In genomic region chr12:116855744-116856470, GRCh38 we compare ENCODE assay signal across 15 cellular contexts. TPM values are rescaled to one million over a fixed set of nuclear protein-coding genes. Genes with fewer than 3 reads are reported as not detected.
"Had no signal": no experiment of that assay in that cellular context is flagged by ENCODE, and none has a peak within 500 bp of the region (broad histone marks: within the 10 kb centered on the region; RNA-seq: fewer than 3 reads in every experiment).

No MANE protein-coding gene starts in this region.

- H3K27me3 ChIP-seq: brain microvascular endothelial cell had no signal

- H3K9me3 ChIP-seq: tibial nerve had no signal

- H3K27ac ChIP-seq: brain microvascular endothelial cell, epithelial cell of prostate, tibial nerve had no signal

- H3K4me3 Mint-ChIP-seq: activated naive CD8-positive, alpha-beta T cell treated with anti-CD3 and anti-CD28 coated beads, Interleukin-2, amount 10 ng/mL, durations not matched to agents 7 days and 5 days; immature natural killer cell; naive thymus-derived CD8-positive, alpha-beta T cell had no signal

- H3K36me3 Mint-ChIP-seq: activated naive CD8-positive, alpha-beta T cell treated with anti-CD3 and anti-CD28 coated beads, Interleukin-2, amount 10 ng/mL, durations not matched to agents 7 days and 5 days; immature natural killer cell had no signal

- H3K4me3 ChIP-seq: tibial nerve had no signal

- ATAC-seq: naive thymus-derived CD8-positive, alpha-beta T cell had no signal

- H3K27ac Mint-ChIP-seq: activated naive CD8-positive, alpha-beta T cell treated with anti-CD3 and anti-CD28 coated beads, Interleukin-2, amount 10 ng/mL, durations not matched to agents 7 days and 5 days; immature natural killer cell; naive thymus-derived CD8-positive, alpha-beta T cell had no signal

- H3K36me3 ChIP-seq: brain microvascular endothelial cell, tibial nerve had no signal

- H3K9me3 Mint-ChIP-seq: activated naive CD8-positive, alpha-beta T cell treated with anti-CD3 and anti-CD28 coated beads, Interleukin-2, amount 10 ng/mL, durations not matched to agents 7 days and 5 days; immature natural killer cell had no signal

- DNase-seq: activated CD4-positive, alpha-beta T cell treated with anti-CD3 and anti-CD28 coated beads, Interleukin-2, amount 50 U/mL, for 1 hour; activated CD8-positive, alpha-beta memory T cell treated with anti-CD3 and anti-CD28 coated beads for 24 hours; activated naive CD4-positive, alpha-beta T cell; activated naive CD8-positive, alpha-beta T cell treated with anti-CD3 and anti-CD28 coated beads, Interleukin-2, amount 10 ng/mL, durations not matched to agents 7 days and 5 days; brain microvascular endothelial cell; effector memory CD4-positive, alpha-beta T cell; head of caudate nucleus; immature natural killer cell; mammary epithelial cell; naive thymus-derived CD8-positive, alpha-beta T cell; retina; stimulated activated CD4-positive, alpha-beta T cell treated with anti-CD3 and anti-CD28 coated beads, Interleukin-4, amount 100 ng/mL, for 1 hour; stimulated activated naive CD4-positive, alpha-beta T cell had no signal

RNA-seq across cellular contexts. Expression of gene HRK, which starts 25.3 kb away (rescaled TPM):
- total RNA-seq: activated naive CD8-positive, alpha-beta T cell treated with anti-CD3 and anti-CD28 coated beads, Interleukin-2, amount 10 ng/mL, durations not matched to agents 7 days and 5 days had no signal
